ENCODE assay signal across 26 cellular contexts in the genomic region with DNA sequence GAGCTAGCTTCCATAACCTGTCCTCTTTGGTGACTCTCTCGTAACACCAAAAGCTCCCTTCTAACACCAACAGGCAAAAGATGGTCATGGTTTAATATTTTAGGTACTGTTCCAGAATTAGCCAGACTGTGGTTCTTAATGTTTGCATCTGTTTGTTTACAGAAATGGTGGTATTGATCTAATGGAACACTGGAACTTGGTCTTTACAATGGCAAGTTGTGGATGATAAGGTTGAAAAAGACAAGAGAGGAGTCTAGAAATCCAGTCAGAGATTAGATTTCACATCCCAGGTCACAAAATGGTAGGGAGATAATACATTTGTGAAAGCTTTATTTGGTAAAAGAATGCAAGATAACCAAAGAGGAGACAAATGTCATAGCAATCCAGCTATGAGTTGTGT.
"Had no signal": no experiment of that assay in that cellular context is flagged by ENCODE, and none has a peak within 500 bp of the region (broad histone marks: within the 10 kb centered on the region; RNA-seq: fewer than 3 reads in every experiment).

No MANE protein-coding gene starts in this region.

- H3K4me3 ChIP-seq: body of pancreas, cardiac muscle cell, transverse colon had no signal

- H3K27ac ChIP-seq: body of pancreas, cardiac muscle cell, neutrophil, transverse colon, VCaP had no signal

- H3K9me3 Mint-ChIP-seq: activated naive CD4-positive, alpha-beta T cell treated with anti-CD3 and anti-CD28 coated beads, Interleukin-2, amount 50 U/mL, for 24 hours; nephron; stimulated activated naive B cell treated with anti-CD40 and anti-IgM and Interleukin-4, amounts not matched to agents 10 μg/mL and 1 μg/mL and 100 μg/mL, for 72 hours; T-helper 2 cell treated with Interferon-gamma antibody and Interleukin-4, amounts not matched to agents 5 μg/mL and 100 μg/mL, for 36 hours had no signal

- H3K4me1 ChIP-seq: body of pancreas, transverse colon had no signal

- ATAC-seq: body of pancreas; esophagus mucosa; left ventricle myocardium superior; sciatic nerve; stimulated activated naive B cell treated with anti-CD40 and anti-IgM and Interleukin-4, amounts not matched to agents 10 μg/mL and 1 μg/mL and 100 μg/mL, for 72 hours had no signal

- H3K27me3 ChIP-seq: body of pancreas, cardiac muscle cell, neutrophil, transverse colon had no signal

- H3K4me1 Mint-ChIP-seq: activated naive CD4-positive, alpha-beta T cell treated with anti-CD3 and anti-CD28 coated beads, Interleukin-2, amount 50 U/mL, for 24 hours had no signal

- DNase-seq: activated CD4-positive, CD25-positive, alpha-beta regulatory T cell treated with anti-CD3 and anti-CD28 coated beads, Interleukin-2, amount 50 U/mL, for 72 hours; activated gamma-delta T cell treated with Interleukin-2 at 50 U/mL for 16 hours; activated T-cell treated with anti-CD3 and anti-CD28 coated beads, Interleukin-2, amount 50 U/mL, for 1 hour; anterior cingulate cortex; body of pancreas; effector memory CD4-positive, alpha-beta T cell; foreskin melanocyte; head of caudate nucleus; left ventricle myocardium superior; mammary epithelial cell; midbrain; posterior cingulate gyrus; stimulated activated CD4-positive, alpha-beta T cell treated with anti-CD3 and anti-CD28 coated beads, Interleukin-2, amount 100 ng/mL, for 48 hours; stimulated activated CD8-positive, alpha-beta memory T cell treated with anti-CD3 and anti-CD28 coated beads, Interleukin-4, amount 100 ng/mL, for 48 hours; stimulated activated naive B cell treated with anti-CD40 and anti-IgM and Interleukin-4, amounts not matched to agents 10 μg/mL and 1 μg/mL and 100 μg/mL, for 72 hours; transverse colon had no signal

- FAIRE-seq: endothelial cell of umbilical vein, urothelium cell line had no signal

- H3K27me3 Mint-ChIP-seq: activated naive CD4-positive, alpha-beta T cell treated with anti-CD3 and anti-CD28 coated beads, Interleukin-2, amount 50 U/mL, for 24 hours; stimulated activated naive B cell treated with anti-CD40 and anti-IgM and Interleukin-4, amounts not matched to agents 10 μg/mL and 1 μg/mL and 100 μg/mL, for 72 hours had no signal

- H3K27ac Mint-ChIP-seq: activated naive CD4-positive, alpha-beta T cell treated with anti-CD3 and anti-CD28 coated beads, Interleukin-2, amount 50 U/mL, for 24 hours; nephron; stimulated activated naive B cell treated with anti-CD40 and anti-IgM and Interleukin-4, amounts not matched to agents 10 μg/mL and 1 μg/mL and 100 μg/mL, for 72 hours; T-helper 2 cell treated with Interferon-gamma antibody and Interleukin-4, amounts not matched to agents 5 μg/mL and 100 μg/mL, for 36 hours had no signal

- H3K36me3 ChIP-seq: cardiac muscle cell, neutrophil, transverse colon had no signal

- H3K4me3 Mint-ChIP-seq: activated naive CD4-positive, alpha-beta T cell treated with anti-CD3 and anti-CD28 coated beads, Interleukin-2, amount 50 U/mL, for 24 hours; nephron; stimulated activated naive B cell treated with anti-CD40 and anti-IgM and Interleukin-4, amounts not matched to agents 10 μg/mL and 1 μg/mL and 100 μg/mL, for 72 hours; T-helper 2 cell treated with Interferon-gamma antibody and Interleukin-4, amounts not matched to agents 5 μg/mL and 100 μg/mL, for 36 hours had no signal

- H3K9me3 ChIP-seq: body of pancreas, neutrophil, transverse colon had no signal
